20 cellular contexts compared by ENCODE assay signal in the genomic region with DNA sequence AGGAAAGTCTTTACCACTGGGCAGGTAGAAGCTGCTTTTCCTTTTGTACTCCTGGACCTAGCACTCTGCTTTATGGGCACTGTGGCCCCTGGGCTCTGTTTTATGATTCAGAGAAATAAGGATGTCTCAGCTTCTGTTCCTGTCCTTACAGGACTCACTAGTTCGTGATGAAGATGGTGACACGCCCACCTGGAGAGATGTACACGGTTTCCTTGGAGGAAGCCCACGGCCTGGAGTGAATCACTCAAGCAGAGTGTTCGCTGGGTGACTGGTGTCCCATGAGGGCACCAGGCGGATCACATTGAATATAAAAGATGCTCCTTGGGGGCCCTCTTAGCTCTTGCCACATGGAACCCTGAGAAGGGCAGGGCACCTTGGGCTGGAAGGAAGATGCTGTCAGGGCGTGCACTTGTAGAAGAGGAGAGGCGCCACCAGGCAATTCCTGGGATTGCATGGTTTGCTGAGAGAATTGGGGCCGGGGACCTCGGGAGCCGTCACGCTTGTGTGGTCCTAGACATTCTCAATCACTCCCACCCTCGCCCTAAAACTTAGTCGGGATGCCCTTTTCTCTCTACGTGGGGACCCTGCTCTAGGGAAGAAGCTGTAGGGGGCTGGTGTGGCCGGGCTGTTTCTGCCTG.
DNase-seq lines count a peak whose midpoint lies in the region; ATAC-seq and TF ChIP-seq lines count a peak whose summit lies in the region.
"Had no signal": no experiment of that assay in that cellular context is flagged by ENCODE, and none has a peak within 500 bp of the region (broad histone marks: within the 10 kb centered on the region; RNA-seq: fewer than 3 reads in every experiment).

No MANE protein-coding gene starts in this region.

- H3K4me1 ChIP-seq in RWPE2 (ENCODE audit: insufficient read depth, poor library complexity, severe bottlenecking) = peaks cover 6% of the 10 kb centered on the region
- H3K4me1 ChIP-seq in neuronal stem cell (ENCODE audit: control insufficient read depth in 2 of 2, insufficient read depth in 1 of 2, low read depth in 1 of 2, low read length in 2 of 2) = no peaks in the 10 kb centered on the region
- H3K4me1 ChIP-seq: HAP-1 had no signal

- no peak overlapping the region for H3K4me2 ChIP-seq in neuronal stem cell (ENCODE audit: insufficient read depth, low read length, poor library complexity, severe bottlenecking)

- WGBS in neuronal stem cell (ENCODE audit: extremely low coverage in 2 of 2, insufficient read length in 2 of 2, insufficient replicate concordance in 1 of 2), 2 donors = no CpG with 5 or more reads among the region's 16 CpGs

- H3K4ac ChIP-seq in neuronal stem cell (ENCODE audit: low read length) = no peak overlapping the region

- CTCF ChIA-PET in HEK293T (lab: Yijun Ruan, JAX) = no interaction called here

- no peak overlapping the region for H2BK5ac ChIP-seq in neuronal stem cell (ENCODE audit: low read length)

- H2AK5ac ChIP-seq in neuronal stem cell (ENCODE audit: low read depth, low read length) = peak overlapping the region; percentile 42

- H2AFZ ChIP-seq in neuronal stem cell (ENCODE audit: low read length) = no peak overlapping the region

- H3K79me1 ChIP-seq in neuronal stem cell (ENCODE audit: low read depth, low read length) = no peaks in the 10 kb centered on the region

- H3K27me3 ChIP-seq in RWPE2 (ENCODE audit: insufficient read depth, poor library complexity, severe bottlenecking) (no peaks in the 10 kb centered on the region), neuronal stem cell (ENCODE audit: control insufficient read depth in 3 of 3, insufficient read depth in 3 of 3, low read depth in 1 of 3, low read length in 3 of 3) (peaks cover 0 to 2% (median 0%) of the 10 kb centered on the region in 3 experiments)
- H3K27me3 ChIP-seq: SJCRH30 had no signal

- DNase-seq in ELR (ENCODE audit: low read depth) (peak; percentile 34), RWPE2 (ENCODE audit: low spot score) (no peak), epithelial cell of prostate (ENCODE audit: low read depth, low spot score) (peak; percentile 43), neuronal stem cell (ENCODE audit: low spot score) (no peak), NCI-H526 treated with DMSO at 0.1 percent for 48 hours (lab: John Stamatoyannopoulos, UW) (no peak), HEK293T (ENCODE audit: extremely low spot score) (no peak)
- DNase-seq: DMS79 treated with DMSO at 0.1 percent for 48 hours, KG1, MV-4-11, NCI-H187, NCI-H2107, NCI-H2227 treated with DMSO at 0.1 percent for 48 hours, NCI-H510A treated with DMSO at 0.1 percent for 48 hours, NCI-H82, SJCRH30 had no signal

- H3K4me3 ChIP-seq in RWPE2 (ENCODE audit: severe bottlenecking) (no peak overlapping the region), neuronal stem cell (ENCODE audit: low read length in 2 of 2) (no peak overlapping the region)
- H3K4me3 ChIP-seq: HAP-1, SJCRH30 had no signal

- H2BK15ac ChIP-seq in neuronal stem cell (ENCODE audit: low read length) = no peak overlapping the region

- no peaks in the 10 kb centered on the region for H3K36me3 ChIP-seq in RWPE2 (ENCODE audit: low read depth)
- no peaks in the 10 kb centered on the region for H3K36me3 ChIP-seq in neuronal stem cell (replicated peaks in 1 of 2; ENCODE audit: control insufficient read depth in 2 of 2, insufficient read depth in 2 of 2, low read length in 2 of 2)
- H3K36me3 ChIP-seq: HAP-1, SJCRH30 had no signal

- no peak overlapping the region for H3K23ac ChIP-seq in neuronal stem cell (ENCODE audit: low read depth, low read length, poor library complexity)

- H3K27ac ChIP-seq in RWPE2 (ENCODE audit: poor library complexity, severe bottlenecking) = no peak overlapping the region
- H3K27ac ChIP-seq in epithelial cell of prostate = no peak overlapping the region
- H3K27ac ChIP-seq in neuronal stem cell (replicated peaks; ENCODE audit: low read length) = no peak overlapping the region
- H3K27ac ChIP-seq: C4-2B, RWPE1, SJCRH30 had no signal

- H4K91ac ChIP-seq in neuronal stem cell (ENCODE audit: low read depth, low read length, poor library complexity) = no peak overlapping the region

- no peak overlapping the region for H3K9ac ChIP-seq in neuronal stem cell (ENCODE audit: low read depth, low read length, poor library complexity)

- no peak overlapping the region for H3K14ac ChIP-seq in neuronal stem cell (ENCODE audit: low read length)

- H2BK12ac ChIP-seq in neuronal stem cell (ENCODE audit: low read length) = no peak overlapping the region

- 0 out of 3 replicates have a peak, but pooled peaks have one; percentile 48 for ATAC-seq in RWPE2 (ENCODE audit: low read depth)
- ATAC-seq in HG03039 (IDR thresholded peaks at IDR 0.05; ENCODE audit: unreplicated experiment) = no peak
- ATAC-seq: HepG2 had no signal

- TF ChIP-seq CTCF in RWPE2 (IDR thresholded peaks at IDR 0.05; ENCODE audit: poor library complexity, severe bottlenecking) = no peak

- H3K9me3 ChIP-seq in RWPE2 (ENCODE audit: severe bottlenecking) = no peaks in the 10 kb centered on the region
- H3K9me3 ChIP-seq in neuronal stem cell (replicated peaks in 1 of 2; ENCODE audit: control insufficient read depth in 2 of 2, insufficient read depth in 1 of 2, low read depth in 1 of 2, low read length in 2 of 2) = no peaks in the 10 kb centered on the region
- H3K9me3 ChIP-seq: HAP-1, SJCRH30 had no signal

- H2BK120ac ChIP-seq in neuronal stem cell (ENCODE audit: low read depth, low read length) = no peak overlapping the region

- H3K18ac ChIP-seq in neuronal stem cell (ENCODE audit: low read length) = no peak overlapping the region

- POLR2A ChIA-PET in HEK293T (lab: Yijun Ruan, JAX) = no interaction called here

- no peak overlapping the region for H4K8ac ChIP-seq in neuronal stem cell (ENCODE audit: low read depth, low read length)

TF ChIP-seq in HEK293T, 16 proteins besides CTCF, POLR2A, EP300 and RAD21:
- TF ChIP-seq ZNF384 (IDR thresholded peaks at IDR 0.05) (no peak), ARNT (IDR thresholded peaks at IDR 0.05) (no peak), TARDBP (IDR thresholded peaks at IDR 0.05) (no peak), BHLHE40 (IDR thresholded peaks at IDR 0.05; ENCODE audit: borderline replicate concordance) (no peak), FOXK2 (IDR thresholded peaks at IDR 0.05) (no peak), SUZ12 (IDR thresholded peaks at IDR 0.05) (no peak), HDGF (IDR thresholded peaks at IDR 0.05; ENCODE audit: borderline replicate concordance) (no peak), FOXM1 (IDR thresholded peaks at IDR 0.05; ENCODE audit: borderline replicate concordance) (no peak), FOXA1 (IDR thresholded peaks at IDR 0.05) (no peak), SP1 (IDR thresholded peaks at IDR 0.05) (no peak)

Comparison
In these comparisons a context has a peak if more than half of its experiments do, and no peak if none do; other contexts are left out.
1. DNase-seq: peak in ELR (single experiment) and epithelial cell of prostate (single experiment); none in RWPE2 (single experiment), neuronal stem cell (single experiment), NCI-H526 treated with DMSO at 0.1 percent for 48 hours (single experiment) and HEK293T (single experiment).